ENCODE assay signal across 9 cellular contexts in the genomic region with DNA sequence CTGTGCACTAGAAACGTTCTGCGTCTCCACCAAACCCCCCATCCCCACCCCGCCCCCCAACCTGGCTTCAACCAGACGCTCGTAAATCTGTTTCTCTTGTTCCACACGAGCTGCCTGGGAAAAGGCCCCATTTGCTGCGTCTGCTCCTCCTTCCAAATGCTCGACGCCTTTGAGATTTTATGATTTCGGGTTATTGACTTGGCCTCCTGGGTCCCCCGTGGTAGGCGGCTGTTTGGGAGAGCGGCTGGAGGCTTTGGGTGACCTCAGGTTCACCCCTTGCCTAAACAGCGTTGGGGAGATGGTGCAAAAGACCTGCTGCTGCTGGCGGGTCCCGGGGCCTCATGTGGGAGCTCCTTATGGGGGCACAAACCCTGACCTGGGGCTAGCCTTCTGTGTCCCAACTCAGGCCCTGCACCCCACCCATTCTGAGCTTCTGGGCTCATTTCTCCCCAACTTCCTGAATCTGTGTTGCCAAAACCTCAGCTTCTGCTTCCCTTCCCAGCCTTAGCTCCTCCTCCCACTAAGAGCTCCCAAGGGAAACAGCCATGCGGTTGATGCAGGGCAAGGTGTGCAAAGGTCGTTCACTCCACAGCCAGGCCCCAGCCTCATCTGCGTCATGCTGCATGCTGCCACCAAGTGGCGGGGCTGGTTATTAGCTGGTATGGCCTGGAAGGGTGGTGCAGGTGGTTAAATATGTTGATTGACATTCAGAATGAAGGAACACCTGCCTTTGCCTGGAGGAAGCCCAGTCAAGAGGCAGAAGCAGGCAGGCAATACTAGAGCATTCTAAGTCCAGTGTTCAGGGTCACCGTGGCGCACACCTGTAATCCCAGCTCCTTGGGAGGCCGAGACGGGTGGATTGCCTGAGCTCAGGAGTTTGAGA. TPM values are rescaled to one million over a fixed set of nuclear protein-coding genes. Genes with fewer than 3 reads are reported as not detected.
DNase-seq lines count a peak whose midpoint lies in the region; ATAC-seq and TF ChIP-seq lines count a peak whose summit lies in the region.
"Had no signal": no experiment of that assay in that cellular context is flagged by ENCODE, and none has a peak within 500 bp of the region (broad histone marks: within the 10 kb centered on the region; RNA-seq: fewer than 3 reads in every experiment).

No MANE protein-coding gene starts in this region.

- H3K9me3 ChIP-seq in BLaER1, result no peaks in the 10 kb centered on the region
- no peaks in the 10 kb centered on the region for H3K9me3 ChIP-seq in iPS DF 6.9 (ENCODE audit: control insufficient read depth, insufficient read depth, low read length)

- H3K4me3 ChIP-seq in BLaER1, result 0 out of 2 replicates have a peak overlapping the region, but pooled peaks have one; percentile 28
- no peak overlapping the region for H3K4me3 ChIP-seq in WI38 (ENCODE audit: low read depth, low read length)
- no peak overlapping the region for H3K4me3 ChIP-seq in iPS DF 6.9 (ENCODE audit: low read length)
- H3K4me3 ChIP-seq: lung had no signal

- H3K27ac ChIP-seq in BLaER1, result peak overlapping the region; percentile 76
- H3K27ac ChIP-seq in iPS DF 6.9 (ENCODE audit: low read length), result no peak overlapping the region

- H3K4me1 ChIP-seq in BLaER1, result peaks cover 53% of the 10 kb centered on the region
- H3K4me1 ChIP-seq in iPS DF 6.9 (ENCODE audit: control insufficient read depth, insufficient read depth, low read length), result no peaks in the 10 kb centered on the region

- H3K27me3 ChIP-seq in BLaER1 (no peaks in the 10 kb centered on the region), iPS DF 6.9 (ENCODE audit: control insufficient read depth, insufficient read depth, low read length) (no peaks in the 10 kb centered on the region)

- no peaks in the 10 kb centered on the region for H4K20me1 ChIP-seq in BLaER1

- peak overlapping the region; percentile 90 for H3K4me2 ChIP-seq in BLaER1

- no peaks in the 10 kb centered on the region for H3K36me3 ChIP-seq in BLaER1
- no peaks in the 10 kb centered on the region for H3K36me3 ChIP-seq in iPS DF 6.9 (ENCODE audit: control insufficient read depth, insufficient read depth, low read length)

- peak; percentile 27; the same call in 1 of the 2 replicates for TF ChIP-seq CTCF in WI38 (IDR thresholded peaks at IDR 0.05; ENCODE audit: low read depth, low read length)

- DNase-seq in NCI-H2029 treated with DMSO at 0.1 percent for 48 hours (lab: John Stamatoyannopoulos, UW) (peak; percentile 28), iPS DF 6.9 (ENCODE audit: low read depth, low spot score) (peak; percentile 76), ureter (ENCODE audit: low spot score) (peak; percentile 75)

- peak overlapping the region; percentile 36; the same call in 1 of the 2 replicates for H3K9ac ChIP-seq in BLaER1

- no CpG with 5 or more reads among the region's 24 CpGs for WGBS in iPS DF 6.9 (ENCODE audit: insufficient coverage, insufficient read length)

- ATAC-seq in GM18511 (IDR thresholded peaks at IDR 0.05; ENCODE audit: unreplicated experiment), result peak; percentile 74
- ATAC-seq in GM21786 (IDR thresholded peaks at IDR 0.05; ENCODE audit: unreplicated experiment), result no peak
- no peak for ATAC-seq in GM21528 (IDR thresholded peaks at IDR 0.05; ENCODE audit: low FRiP score, unreplicated experiment)

RNA-seq across cellular contexts. Expression of a gene that starts 49.1 kb away (rescaled TPM):
- 31.9 TPM for total RNA-seq in ureter
